18 cellular contexts compared by ENCODE assay signal in the genomic region with DNA sequence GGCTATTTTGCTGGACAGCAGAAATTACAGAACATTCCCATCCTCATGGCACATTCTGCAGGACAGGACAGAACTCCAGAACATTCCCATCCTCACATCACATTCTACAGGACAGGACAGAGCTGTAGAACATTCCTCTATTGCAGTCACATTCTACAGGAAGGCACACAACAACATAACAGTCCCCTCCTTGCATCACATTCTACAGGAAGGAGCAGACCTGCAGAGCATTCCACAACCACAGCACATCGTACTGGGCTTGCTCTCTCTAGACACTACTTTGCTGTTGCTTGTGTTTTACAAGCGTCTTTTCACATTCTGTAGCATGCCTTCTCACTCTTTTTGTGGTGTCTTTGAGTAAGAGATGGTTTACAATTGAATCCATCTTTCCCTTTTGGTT.
"Had no signal": no experiment of that assay in that cellular context is flagged by ENCODE, and none has a peak within 500 bp of the region (broad histone marks: within the 10 kb centered on the region; RNA-seq: fewer than 3 reads in every experiment).

No MANE protein-coding gene starts in this region.

- DNase-seq: effector CD4-positive, alpha-beta T cell; endodermal cell; erythroblast; foreskin melanocyte; head of caudate nucleus; naive thymus-derived CD4-positive, alpha-beta T cell; sigmoid colon; stimulated activated CD4-positive, alpha-beta T cell treated with anti-CD3 and anti-CD28 coated beads, Interleukin-2, amount 100 ng/mL, for 24 hours; stimulated activated CD4-positive, alpha-beta T cell treated with anti-CD3 and anti-CD28 coated beads, Interleukin-4, amount 100 ng/mL, for 4 hours; stimulated activated naive B cell treated with anti-CD40 and anti-IgM and Interleukin-4, amounts not matched to agents 10 μg/mL and 1 μg/mL and 100 μg/mL, for 72 hours; stimulated activated naive CD8-positive, alpha-beta T cell treated with anti-CD3 and anti-CD28 coated beads, Interleukin-15, amount 100 ng/mL, for 72 hours; testis had no signal

- H3K27ac ChIP-seq: coronary artery, hepatocyte, neutrophil, sigmoid colon, skin epidermis, testis, tibial nerve had no signal

- H3K27me3 Mint-ChIP-seq: stimulated activated naive B cell treated with anti-CD40 and anti-IgM and Interleukin-4, amounts not matched to agents 10 μg/mL and 1 μg/mL and 100 μg/mL, for 72 hours had no signal

- FAIRE-seq: endothelial cell of umbilical vein had no signal

- H3K4me2 ChIP-seq: hepatocyte had no signal

- H3K79me2 ChIP-seq: hepatocyte had no signal

- H3K36me3 ChIP-seq: neutrophil, sigmoid colon had no signal

- H3K27me3 ChIP-seq: hepatocyte, neutrophil, sigmoid colon, testis, tibial nerve had no signal

- H3K9me3 Mint-ChIP-seq: endodermal cell; naive thymus-derived CD4-positive, alpha-beta T cell; stimulated activated naive B cell treated with anti-CD40 and anti-IgM and Interleukin-4, amounts not matched to agents 10 μg/mL and 1 μg/mL and 100 μg/mL, for 72 hours; stimulated activated naive CD8-positive, alpha-beta T cell treated with anti-CD3 and anti-CD28 coated beads, Interleukin-15, amount 100 ng/mL, for 72 hours had no signal

- H3K4me1 Mint-ChIP-seq: naive thymus-derived CD4-positive, alpha-beta T cell; stimulated activated naive B cell treated with anti-CD40 and anti-IgM and Interleukin-4, amounts not matched to agents 10 μg/mL and 1 μg/mL and 100 μg/mL, for 72 hours; stimulated activated naive CD8-positive, alpha-beta T cell treated with anti-CD3 and anti-CD28 coated beads, Interleukin-15, amount 100 ng/mL, for 72 hours had no signal

- ATAC-seq: naive thymus-derived CD4-positive, alpha-beta T cell; stimulated activated naive B cell treated with anti-CD40 and anti-IgM and Interleukin-4, amounts not matched to agents 10 μg/mL and 1 μg/mL and 100 μg/mL, for 72 hours; stimulated activated naive CD8-positive, alpha-beta T cell treated with anti-CD3 and anti-CD28 coated beads, Interleukin-15, amount 100 ng/mL, for 72 hours had no signal

- H3K27ac Mint-ChIP-seq: endodermal cell; naive thymus-derived CD4-positive, alpha-beta T cell; stimulated activated naive B cell treated with anti-CD40 and anti-IgM and Interleukin-4, amounts not matched to agents 10 μg/mL and 1 μg/mL and 100 μg/mL, for 72 hours; stimulated activated naive CD8-positive, alpha-beta T cell treated with anti-CD3 and anti-CD28 coated beads, Interleukin-15, amount 100 ng/mL, for 72 hours had no signal

- H3K9me3 ChIP-seq: neutrophil, sigmoid colon, testis, tibial nerve had no signal

- H3K4me1 ChIP-seq: testis had no signal

- H3K4me3 ChIP-seq: coronary artery, hepatocyte, sigmoid colon, skin epidermis, testis, tibial nerve had no signal

- H3K4me3 Mint-ChIP-seq: endodermal cell; naive thymus-derived CD4-positive, alpha-beta T cell; stimulated activated naive B cell treated with anti-CD40 and anti-IgM and Interleukin-4, amounts not matched to agents 10 μg/mL and 1 μg/mL and 100 μg/mL, for 72 hours; stimulated activated naive CD8-positive, alpha-beta T cell treated with anti-CD3 and anti-CD28 coated beads, Interleukin-15, amount 100 ng/mL, for 72 hours had no signal

- H2AFZ ChIP-seq: hepatocyte had no signal
